In genomic region chr6:32973934-32974333, GRCh38 we compare ENCODE assay signal across 6 cellular contexts. TPM values are rescaled to one million over a fixed set of nuclear protein-coding genes. Genes with fewer than 3 reads are reported as not detected.
DNase-seq lines count a peak whose midpoint lies in the region; ATAC-seq and TF ChIP-seq lines count a peak whose summit lies in the region.

No MANE protein-coding gene starts in this region.

- H3K4me3 ChIP-seq in HEK293 (ENCODE audit: low read depth, low read length), result peak overlapping the region; percentile 97
- peak overlapping the region; percentile 74 for H3K4me3 ChIP-seq in upper lobe of right lung

- H3K27ac ChIP-seq in HEK293 (ENCODE audit: extremely low read depth, low read depth, low read length), result peak overlapping the region; percentile 99
- peak overlapping the region; percentile 99 for H3K27ac ChIP-seq in upper lobe of right lung

- CTCF ChIA-PET in HEK293 (lab: Yijun Ruan, JAX), result interaction anchor here (0.6 to 18.0 kb wide), 9 partner anchors 13 to 726 kb away, joined by 3 to 344 read pairs (median 3); partner anchors contain the start of genes HLA-DMA and TAP2

- ATAC-seq in upper lobe of right lung (no peak), left colon (no peak)

- H3K36me3 ChIP-seq in HEK293 (ENCODE audit: control insufficient read depth in 2 of 2, insufficient read depth in 1 of 2, low read length in 2 of 2), result peaks cover 52 to 80% of the 10 kb centered on the region in 2 experiments
- H3K36me3 ChIP-seq in upper lobe of right lung, result peaks cover 63% of the 10 kb centered on the region

- intact Hi-C loops in upper lobe of right lung (cut with DNase I), result no loop called here
- intact Hi-C loops in left colon (cut with DNase I, micrococcal nuclease), result no loop called here

- H3K9me3 ChIP-seq in HEK293 (ENCODE audit: control insufficient read depth, insufficient read depth, low read depth, low read length) (no peaks in the 10 kb centered on the region), upper lobe of right lung (no peaks in the 10 kb centered on the region)

- peak; percentile 29 for DNase-seq in T follicular helper cell (ENCODE audit: low read depth)
- DNase-seq in hepatic stellate cell (ENCODE audit: low spot score), result peak; percentile 81
- no peak for DNase-seq in upper lobe of right lung
- DNase-seq in left colon, result no peak
- DNase-seq in activated CD4-positive, alpha-beta T cell treated with anti-CD3 and anti-CD28 coated beads, Interleukin-2, amount 50 U/mL, for 4 hours, result no peak

- TF ChIP-seq CTCF in HEK293 (tag by site-specific recombination; IDR thresholded peaks at IDR 0.05), result no peak
- no peak for TF ChIP-seq CTCF in upper lobe of right lung (IDR thresholded peaks at IDR 0.05)

- H3K27me3 ChIP-seq in upper lobe of right lung, result no peaks in the 10 kb centered on the region

- POLR2A ChIA-PET in HEK293 (lab: Yijun Ruan, JAX), result interaction anchor here (0.6 to 11.3 kb wide), 6 partner anchors 8 to 1141 kb away, joined by 3 to 405 read pairs (median 174); partner anchors contain the start of genes HLA-DMA, HLA-DMB and TAP2

- H3K4me1 ChIP-seq in HEK293 (ENCODE audit: control insufficient read depth, insufficient read depth, low read length) (peaks cover 25% of the 10 kb centered on the region), upper lobe of right lung (peaks cover 35% of the 10 kb centered on the region)

TF ChIP-seq in HEK293, 187 proteins besides CTCF, POLR2A, EP300 and RAD21:
- TF ChIP-seq ZNF768 (tag by site-specific recombination; IDR thresholded peaks at IDR 0.05) (no peak), PRDM6 (tag by site-specific recombination; IDR thresholded peaks at IDR 0.05) (0 out of 2 replicates have a peak, but pooled peaks have one; percentile 15), ZNF518A (tag by site-specific recombination; conservative IDR thresholded peaks at IDR 0.05; ENCODE audit: low read depth) (0 out of 2 replicates have a peak, but pooled peaks have one; percentile 21), ZBTB17 (tag by site-specific recombination; IDR thresholded peaks at IDR 0.05) (no peak), ZNF335 (tag by site-specific recombination; conservative IDR thresholded peaks at IDR 0.05) (peak; percentile 51), KLF16 (tag by site-specific recombination; IDR thresholded peaks at IDR 0.05) (no peak), ZNF843 (tag by site-specific recombination; IDR thresholded peaks at IDR 0.05) (no peak), ZNF23 (tag by site-specific recombination; IDR thresholded peaks at IDR 0.05; ENCODE audit: borderline replicate concordance) (no peak), ZNF473 (tag by site-specific recombination; IDR thresholded peaks at IDR 0.05) (no peak)
- TF ChIP-seq, protein P1, sequence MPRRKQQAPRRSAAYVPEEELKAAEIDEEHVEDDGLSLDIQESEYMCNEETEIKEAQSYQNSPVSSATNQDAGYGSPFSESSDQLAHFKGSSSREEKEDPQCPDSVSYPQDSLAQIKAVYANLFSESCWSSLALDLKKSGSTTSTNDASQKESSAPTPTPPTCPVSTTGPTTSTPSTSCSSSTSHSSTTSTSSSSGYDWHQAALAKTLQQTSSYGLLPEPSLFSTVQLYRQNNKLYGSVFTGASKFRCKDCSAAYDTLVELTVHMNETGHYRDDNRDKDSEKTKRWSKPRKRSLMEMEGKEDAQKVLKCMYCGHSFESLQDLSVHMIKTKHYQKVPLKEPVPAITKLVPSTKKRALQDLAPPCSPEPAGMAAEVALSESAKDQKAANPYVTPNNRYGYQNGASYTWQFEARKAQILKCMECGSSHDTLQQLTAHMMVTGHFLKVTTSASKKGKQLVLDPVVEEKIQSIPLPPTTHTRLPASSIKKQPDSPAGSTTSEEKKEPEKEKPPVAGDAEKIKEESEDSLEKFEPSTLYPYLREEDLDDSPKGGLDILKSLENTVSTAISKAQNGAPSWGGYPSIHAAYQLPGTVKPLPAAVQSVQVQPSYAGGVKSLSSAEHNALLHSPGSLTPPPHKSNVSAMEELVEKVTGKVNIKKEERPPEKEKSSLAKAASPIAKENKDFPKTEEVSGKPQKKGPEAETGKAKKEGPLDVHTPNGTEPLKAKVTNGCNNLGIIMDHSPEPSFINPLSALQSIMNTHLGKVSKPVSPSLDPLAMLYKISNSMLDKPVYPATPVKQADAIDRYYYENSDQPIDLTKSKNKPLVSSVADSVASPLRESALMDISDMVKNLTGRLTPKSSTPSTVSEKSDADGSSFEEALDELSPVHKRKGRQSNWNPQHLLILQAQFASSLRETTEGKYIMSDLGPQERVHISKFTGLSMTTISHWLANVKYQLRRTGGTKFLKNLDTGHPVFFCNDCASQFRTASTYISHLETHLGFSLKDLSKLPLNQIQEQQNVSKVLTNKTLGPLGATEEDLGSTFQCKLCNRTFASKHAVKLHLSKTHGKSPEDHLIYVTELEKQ (tag by site-specific recombination; IDR thresholded peaks at IDR 0.05; ENCODE audit: borderline replicate concordance), result no peak
- TF ChIP-seq, protein P2, sequence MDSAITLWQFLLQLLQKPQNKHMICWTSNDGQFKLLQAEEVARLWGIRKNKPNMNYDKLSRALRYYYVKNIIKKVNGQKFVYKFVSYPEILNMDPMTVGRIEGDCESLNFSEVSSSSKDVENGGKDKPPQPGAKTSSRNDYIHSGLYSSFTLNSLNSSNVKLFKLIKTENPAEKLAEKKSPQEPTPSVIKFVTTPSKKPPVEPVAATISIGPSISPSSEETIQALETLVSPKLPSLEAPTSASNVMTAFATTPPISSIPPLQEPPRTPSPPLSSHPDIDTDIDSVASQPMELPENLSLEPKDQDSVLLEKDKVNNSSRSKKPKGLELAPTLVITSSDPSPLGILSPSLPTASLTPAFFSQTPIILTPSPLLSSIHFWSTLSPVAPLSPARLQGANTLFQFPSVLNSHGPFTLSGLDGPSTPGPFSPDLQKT (IDR thresholded peaks at IDR 0.05; ENCODE audit: borderline replicate concordance, low read depth, low read length), result no peak
- TF ChIP-seq, protein P3, sequence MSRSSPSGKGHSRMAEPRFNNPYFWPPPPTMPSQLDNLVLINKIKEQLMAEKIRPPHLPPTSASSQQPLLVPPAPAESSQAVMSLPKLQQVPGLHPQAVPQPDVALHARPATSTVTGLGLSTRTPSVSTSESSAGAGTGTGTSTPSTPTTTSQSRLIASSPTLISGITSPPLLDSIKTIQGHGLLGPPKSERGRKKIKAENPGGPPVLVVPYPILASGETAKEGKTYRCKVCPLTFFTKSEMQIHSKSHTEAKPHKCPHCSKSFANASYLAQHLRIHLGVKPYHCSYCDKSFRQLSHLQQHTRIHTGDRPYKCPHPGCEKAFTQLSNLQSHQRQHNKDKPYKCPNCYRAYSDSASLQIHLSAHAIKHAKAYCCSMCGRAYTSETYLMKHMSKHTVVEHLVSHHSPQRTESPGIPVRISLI (tag by site-specific recombination; IDR thresholded peaks at IDR 0.05), result no peak
TF ChIP-seq in HEK293: peak in this region for 3.

RNA-seq across cellular contexts. Expression of gene BRD2, which starts 5.5 kb away (rescaled TPM):
- 155 TPM for total RNA-seq in upper lobe of right lung
- 100 to 1,000 TPM; 128 TPM for total RNA-seq in left colon

RNA-seq across cellular contexts. Expression of gene HLA-DMA, which starts 21.0 kb away (rescaled TPM):
- total RNA-seq in upper lobe of right lung, result 197 TPM
- total RNA-seq in left colon, result 10 to 100 TPM; 11.8 to 22.1 TPM

RNA-seq across cellular contexts. Expression of gene HLA-DMB, which starts 33.1 kb away (rescaled TPM):
- total RNA-seq in upper lobe of right lung (140 TPM), left colon (10 to 100 TPM in 1 of 2 donors, 1 to 10 TPM in 1; 4.0 to 21.3 TPM)

RNA-seq across cellular contexts. Expression of gene HLA-DOA, which starts 35.5 kb away (rescaled TPM):
- total RNA-seq in upper lobe of right lung (25.2 TPM), left colon (1 to 10 TPM in 1 of 2 donors, under 1 TPM in 1; 0.92 to 4.7 TPM)

Comparison
In these comparisons a context has a peak if more than half of its experiments do, and no peak if none do; other contexts are left out.
1. DNase-seq: peak in T follicular helper cell (single experiment) and hepatic stellate cell (single experiment); none in upper lobe of right lung (single experiment), left colon (0 of 2) and activated CD4-positive, alpha-beta T cell treated with anti-CD3 and anti-CD28 coated beads, Interleukin-2, amount 50 U/mL, for 4 hours (0 of 2).